Comparison of ENCODE assay signal across 1 cellular context in the genomic region with DNA sequence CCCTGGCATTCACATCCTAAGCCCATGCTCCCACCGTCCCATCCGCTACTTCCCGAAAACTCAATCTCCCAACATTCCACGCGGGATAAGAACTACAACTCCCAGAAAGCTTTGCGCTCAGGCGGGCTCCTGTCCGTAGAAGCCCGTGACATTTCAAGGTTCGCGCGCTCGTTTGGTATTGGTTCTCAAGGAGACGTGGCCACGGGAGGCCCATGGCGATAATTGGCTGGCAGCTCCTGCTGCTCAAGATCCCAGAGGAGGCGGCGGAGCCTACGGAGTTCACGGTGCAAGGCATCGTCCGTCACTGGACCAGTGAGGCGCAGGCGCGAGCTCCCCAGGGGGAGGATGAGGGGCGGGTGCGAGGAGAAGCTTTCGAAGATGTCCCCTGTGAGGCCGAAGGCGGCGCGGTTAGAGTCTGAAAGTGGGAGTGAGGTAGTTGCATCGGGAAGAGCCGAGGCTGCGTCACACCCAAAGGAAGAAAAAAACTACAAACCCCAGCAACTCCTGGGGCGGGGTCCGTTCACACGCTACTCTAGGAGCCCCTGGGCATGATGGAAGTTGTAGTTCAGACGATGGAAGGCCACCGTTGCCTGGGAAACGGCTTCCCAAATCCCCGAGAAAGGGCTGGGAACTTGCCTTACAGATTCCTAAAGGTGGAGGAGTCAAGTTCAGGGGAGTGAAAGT.
TF ChIP-seq lines count a peak whose summit lies in the region.

No MANE protein-coding gene starts in this region.

TF ChIP-seq in HepG2, 621 proteins besides CTCF, POLR2A, EP300 and RAD21 (continued from another document and continues in another):
- TF ChIP-seq, protein P1, sequence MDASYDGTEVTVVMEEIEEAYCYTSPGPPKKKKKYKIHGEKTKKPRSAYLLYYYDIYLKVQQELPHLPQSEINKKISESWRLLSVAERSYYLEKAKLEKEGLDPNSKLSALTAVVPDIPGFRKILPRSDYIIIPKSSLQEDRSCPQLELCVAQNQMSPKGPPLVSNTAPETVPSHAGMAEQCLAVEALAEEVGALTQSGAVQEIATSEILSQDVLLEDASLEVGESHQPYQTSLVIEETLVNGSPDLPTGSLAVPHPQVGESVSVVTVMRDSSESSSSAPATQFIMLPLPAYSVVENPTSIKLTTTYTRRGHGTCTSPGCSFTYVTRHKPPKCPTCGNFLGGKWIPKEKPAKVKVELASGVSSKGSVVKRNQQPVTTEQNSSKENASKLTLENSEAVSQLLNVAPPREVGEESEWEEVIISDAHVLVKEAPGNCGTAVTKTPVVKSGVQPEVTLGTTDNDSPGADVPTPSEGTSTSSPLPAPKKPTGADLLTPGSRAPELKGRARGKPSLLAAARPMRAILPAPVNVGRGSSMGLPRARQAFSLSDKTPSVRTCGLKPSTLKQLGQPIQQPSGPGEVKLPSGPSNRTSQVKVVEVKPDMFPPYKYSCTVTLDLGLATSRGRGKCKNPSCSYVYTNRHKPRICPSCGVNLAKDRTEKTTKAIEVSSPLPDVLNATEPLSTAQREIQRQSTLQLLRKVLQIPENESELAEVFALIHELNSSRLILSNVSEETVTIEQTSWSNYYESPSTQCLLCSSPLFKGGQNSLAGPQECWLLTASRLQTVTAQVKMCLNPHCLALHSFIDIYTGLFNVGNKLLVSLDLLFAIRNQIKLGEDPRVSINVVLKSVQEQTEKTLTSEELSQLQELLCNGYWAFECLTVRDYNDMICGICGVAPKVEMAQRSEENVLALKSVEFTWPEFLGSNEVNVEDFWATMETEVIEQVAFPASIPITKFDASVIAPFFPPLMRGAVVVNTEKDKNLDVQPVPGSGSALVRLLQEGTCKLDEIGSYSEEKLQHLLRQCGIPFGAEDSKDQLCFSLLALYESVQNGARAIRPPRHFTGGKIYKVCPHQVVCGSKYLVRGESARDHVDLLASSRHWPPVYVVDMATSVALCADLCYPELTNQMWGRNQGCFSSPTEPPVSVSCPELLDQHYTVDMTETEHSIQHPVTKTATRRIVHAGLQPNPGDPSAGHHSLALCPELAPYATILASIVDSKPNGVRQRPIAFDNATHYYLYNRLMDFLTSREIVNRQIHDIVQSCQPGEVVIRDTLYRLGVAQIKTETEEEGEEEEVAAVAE (CRISPR knock-in tag; IDR thresholded peaks at IDR 0.05; ENCODE audit: borderline replicate concordance) = peak; percentile 58; the same call in 1 of the 2 replicates
- no peak for TF ChIP-seq ZNF138 (CRISPR knock-in tag; IDR thresholded peaks at IDR 0.05; ENCODE audit: low read depth)
- no peak for TF ChIP-seq ZNF20 (CRISPR knock-in tag; IDR thresholded peaks at IDR 0.05)
- TF ChIP-seq SALL1 (CRISPR knock-in tag; IDR thresholded peaks at IDR 0.05) = peak; percentile 18; the same call in 1 of the 2 replicates
- no peak for TF ChIP-seq ZNF703 (CRISPR knock-in tag; IDR thresholded peaks at IDR 0.05; ENCODE audit: borderline replicate concordance)
- no peak for TF ChIP-seq ZNF674 (CRISPR knock-in tag; IDR thresholded peaks at IDR 0.05; ENCODE audit: low read depth)
- no peak for TF ChIP-seq ZNF3 (CRISPR knock-in tag; IDR thresholded peaks at IDR 0.05)
- TF ChIP-seq, protein P2, sequence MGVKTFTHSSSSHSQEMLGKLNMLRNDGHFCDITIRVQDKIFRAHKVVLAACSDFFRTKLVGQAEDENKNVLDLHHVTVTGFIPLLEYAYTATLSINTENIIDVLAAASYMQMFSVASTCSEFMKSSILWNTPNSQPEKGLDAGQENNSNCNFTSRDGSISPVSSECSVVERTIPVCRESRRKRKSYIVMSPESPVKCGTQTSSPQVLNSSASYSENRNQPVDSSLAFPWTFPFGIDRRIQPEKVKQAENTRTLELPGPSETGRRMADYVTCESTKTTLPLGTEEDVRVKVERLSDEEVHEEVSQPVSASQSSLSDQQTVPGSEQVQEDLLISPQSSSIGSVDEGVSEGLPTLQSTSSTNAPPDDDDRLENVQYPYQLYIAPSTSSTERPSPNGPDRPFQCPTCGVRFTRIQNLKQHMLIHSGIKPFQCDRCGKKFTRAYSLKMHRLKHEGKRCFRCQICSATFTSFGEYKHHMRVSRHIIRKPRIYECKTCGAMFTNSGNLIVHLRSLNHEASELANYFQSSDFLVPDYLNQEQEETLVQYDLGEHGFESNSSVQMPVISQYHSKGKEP (CRISPR knock-in tag; IDR thresholded peaks at IDR 0.05) = no peak
- TF ChIP-seq IRX3 (CRISPR knock-in tag; IDR thresholded peaks at IDR 0.05; ENCODE audit: borderline replicate concordance, low read depth) = 0 out of 2 replicates have a peak, but pooled peaks have one; percentile 30
- no peak for TF ChIP-seq GATA4 (IDR thresholded peaks at IDR 0.05; ENCODE audit: borderline replicate concordance, low read depth)
- TF ChIP-seq, protein P3, sequence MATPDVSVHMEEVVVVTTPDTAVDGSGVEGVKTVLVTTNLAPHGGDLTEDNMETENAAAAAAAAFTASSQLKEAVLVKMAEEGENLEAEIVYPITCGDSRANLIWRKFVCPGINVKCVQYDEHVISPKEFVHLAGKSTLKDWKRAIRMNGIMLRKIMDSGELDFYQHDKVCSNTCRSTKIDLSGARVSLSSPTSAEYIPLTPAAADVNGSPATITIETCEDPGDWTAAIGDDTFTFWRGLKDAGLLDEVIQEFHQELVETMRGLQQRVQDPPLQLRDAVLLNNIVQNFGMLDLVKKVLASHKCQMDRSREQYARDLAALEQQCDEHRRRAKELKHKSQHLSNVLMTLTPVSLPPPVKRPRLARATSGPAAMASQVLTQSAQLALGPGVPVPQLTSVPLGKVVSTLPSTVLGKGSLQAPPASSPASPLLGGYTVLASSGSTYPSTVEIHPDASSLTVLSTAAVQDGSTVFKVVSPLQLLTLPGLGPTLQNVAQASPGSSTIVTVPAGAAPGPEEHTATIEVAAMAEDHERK (CRISPR knock-in tag; IDR thresholded peaks at IDR 0.05; ENCODE audit: low read depth) = peak; percentile 61
- no peak for TF ChIP-seq ZSCAN25 (CRISPR knock-in tag; IDR thresholded peaks at IDR 0.05)
- TF ChIP-seq SP140L (CRISPR knock-in tag; IDR thresholded peaks at IDR 0.05; ENCODE audit: borderline replicate concordance) = no peak
- 0 out of 2 replicates have a peak, but pooled peaks have one; percentile 82 for TF ChIP-seq ZFP62 (CRISPR knock-in tag; IDR thresholded peaks at IDR 0.05)
- TF ChIP-seq, protein P4, sequence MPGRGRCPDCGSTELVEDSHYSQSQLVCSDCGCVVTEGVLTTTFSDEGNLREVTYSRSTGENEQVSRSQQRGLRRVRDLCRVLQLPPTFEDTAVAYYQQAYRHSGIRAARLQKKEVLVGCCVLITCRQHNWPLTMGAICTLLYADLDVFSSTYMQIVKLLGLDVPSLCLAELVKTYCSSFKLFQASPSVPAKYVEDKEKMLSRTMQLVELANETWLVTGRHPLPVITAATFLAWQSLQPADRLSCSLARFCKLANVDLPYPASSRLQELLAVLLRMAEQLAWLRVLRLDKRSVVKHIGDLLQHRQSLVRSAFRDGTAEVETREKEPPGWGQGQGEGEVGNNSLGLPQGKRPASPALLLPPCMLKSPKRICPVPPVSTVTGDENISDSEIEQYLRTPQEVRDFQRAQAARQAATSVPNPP (CRISPR knock-in tag; IDR thresholded peaks at IDR 0.05) = no peak
- no peak for TF ChIP-seq SMC3 (IDR thresholded peaks at IDR 0.05; ENCODE audit: low read length)
- no peak for TF ChIP-seq NFE2 (CRISPR knock-in tag; IDR thresholded peaks at IDR 0.05)
- no peak for TF ChIP-seq TMF1 (CRISPR knock-in tag; IDR thresholded peaks at IDR 0.05; ENCODE audit: low read depth)
- TF ChIP-seq, protein P5, sequence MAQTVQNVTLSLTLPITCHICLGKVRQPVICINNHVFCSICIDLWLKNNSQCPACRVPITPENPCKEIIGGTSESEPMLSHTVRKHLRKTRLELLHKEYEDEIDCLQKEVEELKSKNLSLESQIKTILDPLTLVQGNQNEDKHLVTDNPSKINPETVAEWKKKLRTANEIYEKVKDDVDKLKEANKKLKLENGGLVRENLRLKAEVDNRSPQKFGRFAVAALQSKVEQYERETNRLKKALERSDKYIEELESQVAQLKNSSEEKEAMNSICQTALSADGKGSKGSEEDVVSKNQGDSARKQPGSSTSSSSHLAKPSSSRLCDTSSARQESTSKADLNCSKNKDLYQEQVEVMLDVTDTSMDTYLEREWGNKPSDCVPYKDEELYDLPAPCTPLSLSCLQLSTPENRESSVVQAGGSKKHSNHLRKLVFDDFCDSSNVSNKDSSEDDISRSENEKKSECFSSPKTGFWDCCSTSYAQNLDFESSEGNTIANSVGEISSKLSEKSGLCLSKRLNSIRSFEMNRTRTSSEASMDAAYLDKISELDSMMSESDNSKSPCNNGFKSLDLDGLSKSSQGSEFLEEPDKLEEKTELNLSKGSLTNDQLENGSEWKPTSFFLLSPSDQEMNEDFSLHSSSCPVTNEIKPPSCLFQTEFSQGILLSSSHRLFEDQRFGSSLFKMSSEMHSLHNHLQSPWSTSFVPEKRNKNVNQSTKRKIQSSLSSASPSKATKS (CRISPR knock-in tag; IDR thresholded peaks at IDR 0.05) = no peak
- no peak for TF ChIP-seq TCF12 (IDR thresholded peaks at IDR 0.05)
- no peak for TF ChIP-seq TCF12 (CRISPR knock-in tag; IDR thresholded peaks at IDR 0.05)
- TF ChIP-seq NFKB2 (CRISPR knock-in tag; IDR thresholded peaks at IDR 0.05; ENCODE audit: borderline replicate concordance) = no peak
- TF ChIP-seq ZNF790 (CRISPR knock-in tag; IDR thresholded peaks at IDR 0.05; ENCODE audit: borderline replicate concordance) = no peak
- TF ChIP-seq SMARCE1 (IDR thresholded peaks at IDR 0.05; ENCODE audit: borderline replicate concordance) = no peak
- TF ChIP-seq ARNT2 (CRISPR knock-in tag; IDR thresholded peaks at IDR 0.05; ENCODE audit: low read depth) = 0 out of 2 replicates have a peak, but pooled peaks have one; percentile 56
- TF ChIP-seq, protein P6, sequence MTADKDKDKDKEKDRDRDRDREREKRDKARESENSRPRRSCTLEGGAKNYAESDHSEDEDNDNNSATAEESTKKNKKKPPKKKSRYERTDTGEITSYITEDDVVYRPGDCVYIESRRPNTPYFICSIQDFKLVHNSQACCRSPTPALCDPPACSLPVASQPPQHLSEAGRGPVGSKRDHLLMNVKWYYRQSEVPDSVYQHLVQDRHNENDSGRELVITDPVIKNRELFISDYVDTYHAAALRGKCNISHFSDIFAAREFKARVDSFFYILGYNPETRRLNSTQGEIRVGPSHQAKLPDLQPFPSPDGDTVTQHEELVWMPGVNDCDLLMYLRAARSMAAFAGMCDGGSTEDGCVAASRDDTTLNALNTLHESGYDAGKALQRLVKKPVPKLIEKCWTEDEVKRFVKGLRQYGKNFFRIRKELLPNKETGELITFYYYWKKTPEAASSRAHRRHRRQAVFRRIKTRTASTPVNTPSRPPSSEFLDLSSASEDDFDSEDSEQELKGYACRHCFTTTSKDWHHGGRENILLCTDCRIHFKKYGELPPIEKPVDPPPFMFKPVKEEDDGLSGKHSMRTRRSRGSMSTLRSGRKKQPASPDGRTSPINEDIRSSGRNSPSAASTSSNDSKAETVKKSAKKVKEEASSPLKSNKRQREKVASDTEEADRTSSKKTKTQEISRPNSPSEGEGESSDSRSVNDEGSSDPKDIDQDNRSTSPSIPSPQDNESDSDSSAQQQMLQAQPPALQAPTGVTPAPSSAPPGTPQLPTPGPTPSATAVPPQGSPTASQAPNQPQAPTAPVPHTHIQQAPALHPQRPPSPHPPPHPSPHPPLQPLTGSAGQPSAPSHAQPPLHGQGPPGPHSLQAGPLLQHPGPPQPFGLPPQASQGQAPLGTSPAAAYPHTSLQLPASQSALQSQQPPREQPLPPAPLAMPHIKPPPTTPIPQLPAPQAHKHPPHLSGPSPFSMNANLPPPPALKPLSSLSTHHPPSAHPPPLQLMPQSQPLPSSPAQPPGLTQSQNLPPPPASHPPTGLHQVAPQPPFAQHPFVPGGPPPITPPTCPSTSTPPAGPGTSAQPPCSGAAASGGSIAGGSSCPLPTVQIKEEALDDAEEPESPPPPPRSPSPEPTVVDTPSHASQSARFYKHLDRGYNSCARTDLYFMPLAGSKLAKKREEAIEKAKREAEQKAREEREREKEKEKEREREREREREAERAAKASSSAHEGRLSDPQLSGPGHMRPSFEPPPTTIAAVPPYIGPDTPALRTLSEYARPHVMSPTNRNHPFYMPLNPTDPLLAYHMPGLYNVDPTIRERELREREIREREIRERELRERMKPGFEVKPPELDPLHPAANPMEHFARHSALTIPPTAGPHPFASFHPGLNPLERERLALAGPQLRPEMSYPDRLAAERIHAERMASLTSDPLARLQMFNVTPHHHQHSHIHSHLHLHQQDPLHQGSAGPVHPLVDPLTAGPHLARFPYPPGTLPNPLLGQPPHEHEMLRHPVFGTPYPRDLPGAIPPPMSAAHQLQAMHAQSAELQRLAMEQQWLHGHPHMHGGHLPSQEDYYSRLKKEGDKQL (CRISPR knock-in tag; IDR thresholded peaks at IDR 0.05; ENCODE audit: low read depth) = no peak
- TF ChIP-seq TCF7L2 (IDR thresholded peaks at IDR 0.05; ENCODE audit: low read depth, low read length) = no peak
- no peak for TF ChIP-seq ATAD3A (CRISPR knock-in tag; IDR thresholded peaks at IDR 0.05)
- TF ChIP-seq, protein P7, sequence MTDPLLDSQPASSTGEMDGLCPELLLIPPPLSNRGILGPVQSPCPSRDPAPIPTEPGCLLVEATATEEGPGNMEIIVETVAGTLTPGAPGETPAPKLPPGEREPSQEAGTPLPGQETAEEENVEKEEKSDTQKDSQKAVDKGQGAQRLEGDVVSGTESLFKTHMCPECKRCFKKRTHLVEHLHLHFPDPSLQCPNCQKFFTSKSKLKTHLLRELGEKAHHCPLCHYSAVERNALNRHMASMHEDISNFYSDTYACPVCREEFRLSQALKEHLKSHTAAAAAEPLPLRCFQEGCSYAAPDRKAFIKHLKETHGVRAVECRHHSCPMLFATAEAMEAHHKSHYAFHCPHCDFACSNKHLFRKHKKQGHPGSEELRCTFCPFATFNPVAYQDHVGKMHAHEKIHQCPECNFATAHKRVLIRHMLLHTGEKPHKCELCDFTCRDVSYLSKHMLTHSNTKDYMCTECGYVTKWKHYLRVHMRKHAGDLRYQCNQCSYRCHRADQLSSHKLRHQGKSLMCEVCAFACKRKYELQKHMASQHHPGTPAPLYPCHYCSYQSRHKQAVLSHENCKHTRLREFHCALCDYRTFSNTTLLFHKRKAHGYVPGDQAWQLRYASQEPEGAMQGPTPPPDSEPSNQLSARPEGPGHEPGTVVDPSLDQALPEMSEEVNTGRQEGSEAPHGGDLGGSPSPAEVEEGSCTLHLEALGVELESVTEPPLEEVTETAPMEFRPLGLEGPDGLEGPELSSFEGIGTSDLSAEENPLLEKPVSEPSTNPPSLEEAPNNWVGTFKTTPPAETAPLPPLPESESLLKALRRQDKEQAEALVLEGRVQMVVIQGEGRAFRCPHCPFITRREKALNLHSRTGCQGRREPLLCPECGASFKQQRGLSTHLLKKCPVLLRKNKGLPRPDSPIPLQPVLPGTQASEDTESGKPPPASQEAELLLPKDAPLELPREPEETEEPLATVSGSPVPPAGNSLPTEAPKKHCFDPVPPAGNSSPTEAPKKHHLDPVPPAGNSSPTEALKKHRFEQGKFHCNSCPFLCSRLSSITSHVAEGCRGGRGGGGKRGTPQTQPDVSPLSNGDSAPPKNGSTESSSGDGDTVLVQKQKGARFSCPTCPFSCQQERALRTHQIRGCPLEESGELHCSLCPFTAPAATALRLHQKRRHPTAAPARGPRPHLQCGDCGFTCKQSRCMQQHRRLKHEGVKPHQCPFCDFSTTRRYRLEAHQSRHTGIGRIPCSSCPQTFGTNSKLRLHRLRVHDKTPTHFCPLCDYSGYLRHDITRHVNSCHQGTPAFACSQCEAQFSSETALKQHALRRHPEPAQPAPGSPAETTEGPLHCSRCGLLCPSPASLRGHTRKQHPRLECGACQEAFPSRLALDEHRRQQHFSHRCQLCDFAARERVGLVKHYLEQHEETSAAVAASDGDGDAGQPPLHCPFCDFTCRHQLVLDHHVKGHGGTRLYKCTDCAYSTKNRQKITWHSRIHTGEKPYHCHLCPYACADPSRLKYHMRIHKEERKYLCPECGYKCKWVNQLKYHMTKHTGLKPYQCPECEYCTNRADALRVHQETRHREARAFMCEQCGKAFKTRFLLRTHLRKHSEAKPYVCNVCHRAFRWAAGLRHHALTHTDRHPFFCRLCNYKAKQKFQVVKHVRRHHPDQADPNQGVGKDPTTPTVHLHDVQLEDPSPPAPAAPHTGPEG (CRISPR knock-in tag; IDR thresholded peaks at IDR 0.05) = no peak
- TF ChIP-seq ZNF12 (CRISPR knock-in tag; IDR thresholded peaks at IDR 0.05) = no peak
- no peak for TF ChIP-seq JARID2 (CRISPR knock-in tag; IDR thresholded peaks at IDR 0.05; ENCODE audit: insufficient replicate concordance)
- TF ChIP-seq GZF1 (CRISPR knock-in tag; IDR thresholded peaks at IDR 0.05) = no peak
- no peak for TF ChIP-seq MED13 (CRISPR knock-in tag; IDR thresholded peaks at IDR 0.05)
